In the genomic region with DNA sequence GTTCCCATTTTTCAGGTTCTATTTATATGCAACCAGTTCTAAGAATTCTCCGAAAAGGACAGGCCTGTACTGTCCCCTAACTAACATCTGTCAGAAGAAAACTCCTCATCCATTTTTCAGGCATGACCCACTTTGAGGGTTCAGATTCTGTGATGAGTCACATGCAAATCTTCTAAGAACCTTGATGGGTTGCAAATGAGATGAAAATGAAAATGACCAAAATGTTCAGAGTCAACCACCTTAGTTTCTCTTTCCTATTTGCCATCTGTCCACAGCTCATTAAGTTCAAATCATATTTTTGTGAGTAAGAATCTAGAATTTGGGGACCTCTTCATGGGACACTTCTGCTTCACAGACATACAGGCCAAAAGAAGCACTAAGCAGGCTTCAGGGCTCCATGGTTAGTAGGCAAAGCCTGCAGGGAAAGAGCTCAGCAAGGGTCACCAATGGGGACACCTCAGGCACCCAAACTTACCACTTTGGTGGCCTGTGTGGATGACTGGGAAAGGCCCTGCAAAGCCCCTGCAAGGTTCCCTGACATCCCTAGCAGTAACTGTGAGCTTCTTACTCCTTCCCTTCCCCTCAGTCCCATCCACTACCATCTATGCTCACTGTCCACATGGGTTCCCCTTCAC, we compare ENCODE assay signal across 13 cellular contexts.
DNase-seq lines count a peak whose midpoint lies in the region; ATAC-seq and TF ChIP-seq lines count a peak whose summit lies in the region.
"Had no signal": no experiment of that assay in that cellular context is flagged by ENCODE, and none has a peak within 500 bp of the region (broad histone marks: within the 10 kb centered on the region; RNA-seq: fewer than 3 reads in every experiment).

No MANE protein-coding gene starts in this region.

- CTCF ChIA-PET in WTC11 (lab: Charles Lee) = no interaction called here

- DNase-seq in GM13977 (ENCODE audit: low spot score) (peak; percentile 46), substantia nigra (lab: John Stamatoyannopoulos, UW) (no peak), WTC11 (ENCODE audit: low spot score) (no peak), NCI-H774 (lab: John Stamatoyannopoulos, UW) (no peak), brain microvascular endothelial cell (no peak)
- DNase-seq: activated naive CD4-positive, alpha-beta T cell treated with Interleukin-2 at 50 U/mL for 16 hours; Caco-2; left ventricle myocardium inferior; stimulated activated naive CD4-positive, alpha-beta T cell treated with Interleukin-2 at 50 U/mL for 16 hours had no signal

- H3K27me3 Mint-ChIP-seq in WTC11 (ENCODE audit: low read depth) = no peaks in the 10 kb centered on the region

- peak; percentile 91 for ATAC-seq in GM19395 (IDR thresholded peaks at IDR 0.05; ENCODE audit: unreplicated experiment)
- ATAC-seq in HG02973 (IDR thresholded peaks at IDR 0.05; ENCODE audit: unreplicated experiment) = peak; percentile 89
- no peak for ATAC-seq in WTC11

- no peak for TF ChIP-seq CTCF in GM13977 (IDR thresholded peaks at IDR 0.05; ENCODE audit: extremely low read depth, insufficient read depth, missing control alignments)
- TF ChIP-seq CTCF in OCI-LY3 (IDR thresholded peaks at IDR 0.05; ENCODE audit: low read depth, low read length) = no peak
- no peak for TF ChIP-seq CTCF in WTC11 (IDR thresholded peaks at IDR 0.05)
- TF ChIP-seq CTCF in brain microvascular endothelial cell (IDR thresholded peaks at IDR 0.05; ENCODE audit: low read depth, low read length, missing control alignments) = no peak

- peak overlapping the region; percentile 54 for H3K4me2 ChIP-seq in OCI-LY3 (ENCODE audit: low read length)

- H3K27ac Mint-ChIP-seq in WTC11 = no peak overlapping the region

- in situ Hi-C loops in GM13977 (cut with MboI; ENCODE audit: low pct_unique_long_range_greater_than_20kb, low sequenced_read_pairs, unreplicated experiment) = no loop called here
- in situ Hi-C loops in brain microvascular endothelial cell (cut with HindIII; ENCODE audit: low pct_ligation_motif_present, low sequenced_read_pairs) = no loop called here

- H3K27me3 ChIP-seq in OCI-LY3 (ENCODE audit: low read depth, low read length) (no peaks in the 10 kb centered on the region), brain microvascular endothelial cell (replicated peaks) (no peaks in the 10 kb centered on the region)

- H3K4me3 Mint-ChIP-seq in WTC11 = no peak overlapping the region

- H4K20me1 ChIP-seq in OCI-LY3 (ENCODE audit: insufficient read depth, low read length) = no peaks in the 10 kb centered on the region

- no peaks in the 10 kb centered on the region for H3K79me2 ChIP-seq in OCI-LY3 (ENCODE audit: low read length)

- peak overlapping the region; percentile 63 for H3K27ac ChIP-seq in OCI-LY3 (ENCODE audit: low read length)
- no peak overlapping the region for H3K27ac ChIP-seq in substantia nigra (ENCODE audit: low read depth, low read length, poor library complexity, severe bottlenecking)
- H3K27ac ChIP-seq in brain microvascular endothelial cell = no peak overlapping the region
- H3K27ac ChIP-seq: left ventricle myocardium inferior, SK-N-MC had no signal

- no peaks in the 10 kb centered on the region for H3K36me3 Mint-ChIP-seq in WTC11

- H3K9ac ChIP-seq in OCI-LY3 (ENCODE audit: low read length) = no peak overlapping the region

- no peaks in the 10 kb centered on the region for H3K9me3 ChIP-seq in OCI-LY3 (ENCODE audit: insufficient read depth, low read length)
- H3K9me3 ChIP-seq: Caco-2, left ventricle myocardium inferior had no signal

- H3K9me3 Mint-ChIP-seq in WTC11 = no peaks in the 10 kb centered on the region

- H3K4me3 ChIP-seq in OCI-LY3 (ENCODE audit: low read length) = peak overlapping the region; percentile 10; the same call in 1 of the 2 replicates
- no peak overlapping the region for H3K4me3 ChIP-seq in brain microvascular endothelial cell (ENCODE audit: low read depth, low read length)
- H3K4me3 ChIP-seq: left ventricle myocardium inferior, SK-N-MC had no signal

- no peak overlapping the region for H2AFZ ChIP-seq in OCI-LY3 (ENCODE audit: low read depth, low read length)

- peaks cover 7% of the 10 kb centered on the region for H3K4me1 Mint-ChIP-seq in WTC11

- H3K36me3 ChIP-seq in OCI-LY3 (replicated peaks; ENCODE audit: low read depth, low read length) (no peaks in the 10 kb centered on the region), brain microvascular endothelial cell (replicated peaks) (no peaks in the 10 kb centered on the region)
- H3K36me3 ChIP-seq: left ventricle myocardium inferior had no signal

- POLR2A ChIA-PET in WTC11 (lab: Charles Lee) = no interaction called here

- H3K4me1 ChIP-seq in OCI-LY3 (ENCODE audit: low read length) = peaks cover 48% of the 10 kb centered on the region
- H3K4me1 ChIP-seq: Caco-2 had no signal

TF ChIP-seq in WTC11, 78 proteins besides CTCF, POLR2A, EP300 and RAD21:
- TF ChIP-seq NFE2L1 (CRISPR knock-in tag; IDR thresholded peaks at IDR 0.05) = no peak
- no peak for TF ChIP-seq NR3C1 (CRISPR knock-in tag; conservative IDR thresholded peaks at IDR 0.05; ENCODE audit: low read depth)
